5 cellular contexts compared by ENCODE assay signal in genomic region chr22:21551361-21551760, GRCh38. TPM values are rescaled to one million over a fixed set of nuclear protein-coding genes. Genes with fewer than 3 reads are reported as not detected.
"Had no signal": no experiment of that assay in that cellular context is flagged by ENCODE, and none has a peak within 500 bp of the region (broad histone marks: within the 10 kb centered on the region; RNA-seq: fewer than 3 reads in every experiment).

Gene RIMBP3C, minus strand, starts transcription at chr22:21551461. Its CDS starts 485 bp downstream, at chr22:21550976.

RNA-seq across cellular contexts. Expression of gene RIMBP3C, which starts in this region (rescaled TPM):
- total RNA-seq: transverse colon, uterus, vagina had no signal
- polyA plus RNA-seq: stomach, urinary bladder had no signal
